In the genomic region with DNA sequence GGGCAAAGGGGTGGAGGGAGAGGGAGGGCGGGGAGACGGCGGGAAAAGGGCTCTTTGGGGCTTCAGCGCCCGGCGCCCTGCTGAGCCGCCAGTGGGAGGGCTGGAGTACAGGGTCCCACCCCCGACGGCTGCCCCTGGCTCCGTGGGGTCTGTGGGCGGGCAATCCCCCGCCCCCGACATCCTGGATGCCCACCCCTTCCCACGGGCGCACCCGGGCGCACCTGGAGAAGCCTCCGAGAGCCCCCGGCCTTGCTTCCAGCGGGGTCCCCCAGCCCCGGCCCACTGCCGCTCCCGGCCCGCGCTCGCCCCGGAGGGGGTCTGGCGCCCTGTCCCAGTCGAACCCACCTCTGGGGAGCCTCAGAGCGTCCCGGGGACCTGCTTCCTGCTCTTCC, we compare ENCODE assay signal across 11 cellular contexts. TPM values are rescaled to one million over a fixed set of nuclear protein-coding genes. Genes with fewer than 3 reads are reported as not detected.
DNase-seq lines count a peak whose midpoint lies in the region; ATAC-seq and TF ChIP-seq lines count a peak whose summit lies in the region.
"Had no signal": no experiment of that assay in that cellular context is flagged by ENCODE, and none has a peak within 500 bp of the region (broad histone marks: within the 10 kb centered on the region; RNA-seq: fewer than 3 reads in every experiment).

No MANE protein-coding gene starts in this region.

- TF ChIP-seq CTCF in kidney epithelial cell (IDR thresholded peaks at IDR 0.05; ENCODE audit: insufficient read depth, low read length, poor library complexity, severe bottlenecking) (no peak), mesothelial cell of epicardium (IDR thresholded peaks at IDR 0.05; ENCODE audit: unreplicated experiment) (no peak), lower leg skin (IDR thresholded peaks at IDR 0.05) (no peak)

- H3K4me3 Mint-ChIP-seq in stimulated activated naive CD8-positive, alpha-beta T cell treated with anti-CD3 and anti-CD28 coated beads, Interleukin-15, amount 100 ng/mL, for 72 hours = peak overlapping the region; percentile 64 to 76
- H3K4me3 Mint-ChIP-seq in activated T-helper 17 cell treated with anti-CD3 and anti-CD28 coated beads, Interleukin-2, amount 50 U/mL, for 72 hours = peak overlapping the region; percentile 63
- H3K4me3 Mint-ChIP-seq in mesothelial cell of epicardium = no peak overlapping the region

- DNase-seq in stimulated activated naive CD8-positive, alpha-beta T cell treated with anti-CD3 and anti-CD28 coated beads, Interleukin-15, amount 100 ng/mL, for 72 hours = no peak
- no peak for DNase-seq in stimulated activated naive CD8-positive, alpha-beta T cell treated with anti-CD3 and anti-CD28 coated beads, Interleukin-15, Interleukin-2, amounts not matched to agents 100 U/mL and 50 U/mL, for 24 hours
- no peak for DNase-seq in kidney epithelial cell (ENCODE audit: low read depth)
- DNase-seq in mesothelial cell of epicardium (ENCODE audit: low spot score in 2 of 2, unreplicated experiment in 2 of 2) = no peak
- DNase-seq in mucosa of gallbladder (ENCODE audit: low spot score) = no peak
- DNase-seq in lower leg skin (ENCODE audit: low spot score in 2 of 2) = no peak
- DNase-seq: activated gamma-delta T cell; CD4-positive, alpha-beta memory T cell; effector CD4-positive, alpha-beta T cell had no signal

- intact Hi-C loops in lower leg skin (cut with DNase I; ENCODE audit: low total_unique reads) = no loop called here

- peaks cover 59% of the 10 kb centered on the region for H3K27me3 ChIP-seq in kidney epithelial cell (ENCODE audit: control insufficient read depth, insufficient read depth, low read length)

- peaks cover 73% of the 10 kb centered on the region for H3K27me3 Mint-ChIP-seq in stimulated activated naive CD8-positive, alpha-beta T cell treated with anti-CD3 and anti-CD28 coated beads, Interleukin-15, amount 100 ng/mL, for 72 hours
- H3K27me3 Mint-ChIP-seq in activated T-helper 17 cell treated with anti-CD3 and anti-CD28 coated beads, Interleukin-2, amount 50 U/mL, for 72 hours = peaks cover 43% of the 10 kb centered on the region
- peaks cover 63% of the 10 kb centered on the region for H3K27me3 Mint-ChIP-seq in mesothelial cell of epicardium (ENCODE audit: low read depth)

- WGBS in lower leg skin, 2 donors = 0 to 2% methylated on average over 7 to 12 of the region's 31 CpGs

- ATAC-seq in stimulated activated naive CD8-positive, alpha-beta T cell treated with anti-CD3 and anti-CD28 coated beads, Interleukin-15, amount 100 ng/mL, for 72 hours = no peak
- ATAC-seq in stimulated activated naive CD8-positive, alpha-beta T cell treated with anti-CD3 and anti-CD28 coated beads, Interleukin-15, Interleukin-2, amounts not matched to agents 100 U/mL and 50 U/mL, for 24 hours = no peak
- ATAC-seq in activated T-helper 17 cell treated with anti-CD3 and anti-CD28 coated beads, Interleukin-2, amount 50 U/mL, for 72 hours (replicated peaks) = no peak
- ATAC-seq in HG03442 (IDR thresholded peaks at IDR 0.05; ENCODE audit: unreplicated experiment) = no peak

- H3K36me3 Mint-ChIP-seq in activated T-helper 17 cell treated with anti-CD3 and anti-CD28 coated beads, Interleukin-2, amount 50 U/mL, for 72 hours (ENCODE audit: low read depth) = peaks cover 8% of the 10 kb centered on the region
- peaks cover 2% of the 10 kb centered on the region for H3K36me3 Mint-ChIP-seq in mesothelial cell of epicardium
- H3K36me3 Mint-ChIP-seq: CD4-positive, alpha-beta memory T cell had no signal

- peaks cover 58% of the 10 kb centered on the region for H3K4me1 Mint-ChIP-seq in stimulated activated naive CD8-positive, alpha-beta T cell treated with anti-CD3 and anti-CD28 coated beads, Interleukin-15, amount 100 ng/mL, for 72 hours
- H3K4me1 Mint-ChIP-seq in activated T-helper 17 cell treated with anti-CD3 and anti-CD28 coated beads, Interleukin-2, amount 50 U/mL, for 72 hours = peaks cover 26% of the 10 kb centered on the region
- H3K4me1 Mint-ChIP-seq in mesothelial cell of epicardium = peaks cover 29% of the 10 kb centered on the region

- no peaks in the 10 kb centered on the region for H3K36me3 ChIP-seq in kidney epithelial cell (ENCODE audit: control insufficient read depth, insufficient read depth, low read length)

- no peaks in the 10 kb centered on the region for H3K9me3 Mint-ChIP-seq in stimulated activated naive CD8-positive, alpha-beta T cell treated with anti-CD3 and anti-CD28 coated beads, Interleukin-15, amount 100 ng/mL, for 72 hours
- H3K9me3 Mint-ChIP-seq in activated T-helper 17 cell treated with anti-CD3 and anti-CD28 coated beads, Interleukin-2, amount 50 U/mL, for 72 hours = no peaks in the 10 kb centered on the region
- no peaks in the 10 kb centered on the region for H3K9me3 Mint-ChIP-seq in mesothelial cell of epicardium

- no peak for TF ChIP-seq POLR2A in lower leg skin (IDR thresholded peaks at IDR 0.05)

- H3K27ac Mint-ChIP-seq in stimulated activated naive CD8-positive, alpha-beta T cell treated with anti-CD3 and anti-CD28 coated beads, Interleukin-15, amount 100 ng/mL, for 72 hours = no peak overlapping the region
- no peak overlapping the region for H3K27ac Mint-ChIP-seq in activated T-helper 17 cell treated with anti-CD3 and anti-CD28 coated beads, Interleukin-2, amount 50 U/mL, for 72 hours
- no peak overlapping the region for H3K27ac Mint-ChIP-seq in mesothelial cell of epicardium

- peak overlapping the region; percentile 14 for H3K4me3 ChIP-seq in kidney epithelial cell (ENCODE audit: low read depth, low read length)
- no peak overlapping the region for H3K4me3 ChIP-seq in lower leg skin (ENCODE audit: low read depth, poor library complexity, severe bottlenecking)

RNA-seq across cellular contexts. Expression of a gene that starts 0.4 kb away (rescaled TPM):
- total RNA-seq in activated T-helper 17 cell treated with anti-CD3 and anti-CD28 coated beads, Interleukin-2, amount 50 U/mL, for 72 hours = 1 to 10 TPM in 1 of 2 donors, under 1 TPM in 1; 0.90 to 6.1 TPM
- total RNA-seq in kidney epithelial cell (0.27 and 0.29 TPM in 2 replicates), mesothelial cell of epicardium (0.42 to 0.68 TPM (median 0.51 TPM) in 3 replicates), mucosa of gallbladder (not detected), lower leg skin (1 to 10 TPM; 1.2 to 8.1 (median 3.3) TPM)
- total RNA-seq: CD4-positive, alpha-beta memory T cell had no signal

RNA-seq across cellular contexts. Expression of a gene that starts 9.7 kb away (rescaled TPM):
- total RNA-seq in activated T-helper 17 cell treated with anti-CD3 and anti-CD28 coated beads, Interleukin-2, amount 50 U/mL, for 72 hours = 10 to 100 TPM in 1 of 2 donors, 1 to 10 TPM in 1; 8.5 to 12.9 TPM
- 756 and 805 TPM in 2 replicates for total RNA-seq in kidney epithelial cell
- 1,547 to 1,604 TPM (median 1,586 TPM) in 3 replicates for total RNA-seq in mesothelial cell of epicardium
- 106 TPM for total RNA-seq in mucosa of gallbladder
- 10 to 100 TPM in 3 of 4 donors, 1 to 10 TPM in 1; 6.0 to 19.4 (median 12.0) TPM for total RNA-seq in lower leg skin

RNA-seq across cellular contexts. Expression of a gene that starts 43.9 kb away (rescaled TPM):
- total RNA-seq in activated T-helper 17 cell treated with anti-CD3 and anti-CD28 coated beads, Interleukin-2, amount 50 U/mL, for 72 hours = 100 to 1,000 TPM in 1 of 2 donors, 10 to 100 TPM in 1; 78.9 to 100 TPM
- total RNA-seq in kidney epithelial cell = 69.6 and 95.7 TPM in 2 replicates
- total RNA-seq in mesothelial cell of epicardium = 46.3 to 50.6 TPM (median 46.5 TPM) in 3 replicates
- 83.8 TPM for total RNA-seq in mucosa of gallbladder
- 10 to 100 TPM; 41.8 to 86.4 (median 60.3) TPM for total RNA-seq in lower leg skin
